ENCODE assay signal across 15 cellular contexts in the genomic region with DNA sequence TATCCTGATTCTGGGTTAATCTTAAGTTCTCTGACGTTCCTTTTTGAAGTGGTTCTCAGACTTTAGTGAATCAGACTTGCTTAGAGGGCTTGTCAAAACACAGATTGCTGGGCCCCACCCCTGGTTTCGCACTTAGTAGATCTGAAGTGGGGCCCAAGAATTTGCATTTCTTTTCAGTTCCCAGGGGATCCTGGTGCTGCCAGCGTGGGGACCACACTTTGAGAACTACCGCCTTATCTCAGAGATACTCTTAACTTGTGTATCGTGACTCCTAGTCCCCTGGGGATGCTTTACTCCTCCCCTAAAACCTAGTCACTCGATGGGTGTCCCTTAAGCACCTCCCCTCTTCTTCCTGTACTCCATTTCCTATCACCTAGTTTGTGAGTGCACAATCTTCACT. TPM values are rescaled to one million over a fixed set of nuclear protein-coding genes. Genes with fewer than 3 reads are reported as not detected.
DNase-seq lines count a peak whose midpoint lies in the region; ATAC-seq lines count a peak whose summit lies in the region.
"Had no signal": no experiment of that assay in that cellular context is flagged by ENCODE, and none has a peak within 500 bp of the region (broad histone marks: within the 10 kb centered on the region; RNA-seq: fewer than 3 reads in every experiment).

No MANE protein-coding gene starts in this region.

- peak; percentile 18 for DNase-seq in activated CD4-positive, alpha-beta T cell treated with anti-CD3 and anti-CD28 coated beads for 48 hours
- no peak for DNase-seq in activated CD4-positive, alpha-beta T cell treated with anti-CD3 and anti-CD28 coated beads, Interleukin-2, amount 50 U/mL, for 1 hour
- DNase-seq in glomerular visceral epithelial cell (ENCODE audit: extremely low spot score), result no peak
- DNase-seq in NCI-H2081 treated with DMSO at 0.1 percent for 48 hours (lab: John Stamatoyannopoulos, UW), result no peak
- DNase-seq: brain microvascular endothelial cell; heart right ventricle; NCI-H1930; PC-3; stimulated activated CD4-positive, alpha-beta T cell treated with anti-CD3 and anti-CD28 coated beads, Interleukin-4, amount 100 ng/mL, for 1 hour had no signal

- ATAC-seq in GM19372 (IDR thresholded peaks at IDR 0.05; ENCODE audit: low read depth, unreplicated experiment), result peak; percentile 79
- peak; percentile 65 for ATAC-seq in HG02973 (IDR thresholded peaks at IDR 0.05; ENCODE audit: unreplicated experiment)
- peak; percentile 24 for ATAC-seq in esophagus mucosa
- no peak for ATAC-seq in HG02571 (IDR thresholded peaks at IDR 0.05; ENCODE audit: unreplicated experiment)
- ATAC-seq: heart right ventricle, PC-3 had no signal

RNA-seq across cellular contexts. Expression of gene KRTDAP, which starts 5.6 kb away (rescaled TPM):
- 338 TPM for total RNA-seq in esophagus mucosa
- total RNA-seq: heart right ventricle; lung microvascular endothelial cell; PC-3; T-helper 1 cell treated with Interleukin-12 subunit alpha and Interleukin-12 subunit beta and Interleukin-4 antibody, amounts not matched to agents 30 ng/mL and 1 ng/mL, for 36 hours had no signal

RNA-seq across cellular contexts. Expression of gene DMKN, which starts 28.8 kb away (rescaled TPM):
- 406 TPM for total RNA-seq in esophagus mucosa
- total RNA-seq: lung microvascular endothelial cell; T-helper 1 cell treated with Interleukin-12 subunit alpha and Interleukin-12 subunit beta and Interleukin-4 antibody, amounts not matched to agents 30 ng/mL and 1 ng/mL, for 36 hours had no signal

RNA-seq across cellular contexts. Expression of gene FFAR2, which starts 36.6 kb away (rescaled TPM):
- 1.8 TPM for total RNA-seq in esophagus mucosa
- total RNA-seq: lung microvascular endothelial cell; PC-3; T-helper 1 cell treated with Interleukin-12 subunit alpha and Interleukin-12 subunit beta and Interleukin-4 antibody, amounts not matched to agents 30 ng/mL and 1 ng/mL, for 36 hours had no signal

RNA-seq across cellular contexts. Expression of gene SBSN, which starts 43.5 kb away (rescaled TPM):
- total RNA-seq in esophagus mucosa, result 1,433 TPM
- total RNA-seq: heart right ventricle; lung microvascular endothelial cell; T-helper 1 cell treated with Interleukin-12 subunit alpha and Interleukin-12 subunit beta and Interleukin-4 antibody, amounts not matched to agents 30 ng/mL and 1 ng/mL, for 36 hours had no signal

RNA-seq across cellular contexts. Expression of gene GAPDHS, which starts 48.6 kb away (rescaled TPM):
- not detected for total RNA-seq in esophagus mucosa
- total RNA-seq: heart right ventricle; lung microvascular endothelial cell; PC-3; T-helper 1 cell treated with Interleukin-12 subunit alpha and Interleukin-12 subunit beta and Interleukin-4 antibody, amounts not matched to agents 30 ng/mL and 1 ng/mL, for 36 hours had no signal
